8 cellular contexts compared by ENCODE assay signal in the genomic region with DNA sequence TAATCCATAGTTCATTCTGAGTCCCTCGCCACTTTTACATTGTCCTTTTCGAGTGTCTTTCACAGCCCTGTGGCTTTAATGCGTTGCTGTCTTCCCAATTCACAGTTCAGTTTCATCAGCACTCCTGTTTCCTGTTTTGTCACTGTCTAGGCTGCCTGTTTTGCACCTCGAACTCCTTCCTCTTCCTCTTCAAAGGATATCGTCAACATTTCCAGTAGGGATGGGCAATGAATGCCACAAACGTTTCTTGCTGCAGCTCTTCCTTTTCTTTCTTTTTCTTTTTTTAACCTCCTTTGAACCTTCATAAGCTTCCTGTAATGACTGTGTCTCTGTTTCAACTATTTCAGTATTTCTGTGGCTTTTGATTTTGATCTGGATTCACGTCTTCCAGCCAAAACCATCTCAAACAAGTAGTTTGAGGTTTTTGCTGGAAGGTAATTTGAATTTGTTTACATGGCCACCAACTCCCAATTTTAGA.
A peak's percentile ranks its signal among the peaks of the same experiment; 100 is the strongest.
DNase-seq lines count a peak whose midpoint lies in the region; ATAC-seq lines count a peak whose summit lies in the region.

No MANE protein-coding gene starts in this region.

- no peak for DNase-seq in activated CD8-positive, alpha-beta memory T cell treated with anti-CD3 and anti-CD28 coated beads, Interleukin-2, amount 10 ng/mL, durations not matched to agents 7 days and 5 days
- DNase-seq in activated CD8-positive, alpha-beta memory T cell treated with anti-CD3 and anti-CD28 coated beads, Interleukin-2, amount 50 U/mL, for 48 hours: no peak
- peak; percentile 55 for DNase-seq in NOMO-1 treated with DMSO at 0.1 percent for 48 hours (lab: John Stamatoyannopoulos, UW; ENCODE audit: unreplicated experiment)
- DNase-seq in effector memory CD8-positive, alpha-beta T cell: no peak
- peak; percentile 0 for DNase-seq in stimulated activated naive CD4-positive, alpha-beta T cell treated with Interleukin-2 at 50 U/mL for 16 hours (lab: John Stamatoyannopoulos, UW)
- DNase-seq in trophoblast cell: no peak
- DNase-seq in kidney glomerular epithelial cell (lab: John Stamatoyannopoulos, UW): no peak

- no peak overlapping the region for H3K9ac ChIP-seq in trophoblast cell (ENCODE audit: low read length)

- H3K27ac ChIP-seq in trophoblast cell (ENCODE audit: low read depth, low read length): no peak overlapping the region

- no peak overlapping the region for H3K23ac ChIP-seq in trophoblast cell (ENCODE audit: low read length)

- peaks cover 1% of the 10 kb centered on the region for H3K36me3 Mint-ChIP-seq in activated CD8-positive, alpha-beta memory T cell treated with anti-CD3 and anti-CD28 coated beads, Interleukin-2, amount 10 ng/mL, durations not matched to agents 7 days and 5 days
- no peaks in the 10 kb centered on the region for H3K36me3 Mint-ChIP-seq in effector memory CD8-positive, alpha-beta T cell (ENCODE audit: insufficient read depth)

- H3K36me3 ChIP-seq in trophoblast cell (ENCODE audit: control insufficient read depth in 1 of 2, insufficient read depth in 2 of 2, low read length in 2 of 2): no peaks in the 10 kb centered on the region

- no peak overlapping the region for H4K91ac ChIP-seq in trophoblast cell (ENCODE audit: low read depth, low read length)

- no peak overlapping the region for H3K4me3 ChIP-seq in trophoblast cell (ENCODE audit: low read depth, low read length)

- H3K9me3 Mint-ChIP-seq in activated CD8-positive, alpha-beta memory T cell treated with anti-CD3 and anti-CD28 coated beads, Interleukin-2, amount 10 ng/mL, durations not matched to agents 7 days and 5 days (ENCODE audit: low read depth): no peaks in the 10 kb centered on the region
- no peaks in the 10 kb centered on the region for H3K9me3 Mint-ChIP-seq in effector memory CD8-positive, alpha-beta T cell

- H3K27me3 ChIP-seq in trophoblast cell (ENCODE audit: insufficient read depth, low read length): no peaks in the 10 kb centered on the region

- H2BK120ac ChIP-seq in trophoblast cell (ENCODE audit: insufficient read depth, low read length, poor library complexity): no peak overlapping the region

- no peak overlapping the region for H3K4ac ChIP-seq in trophoblast cell (ENCODE audit: low read depth, low read length)

- CTCF ChIA-PET in activated CD8-positive, alpha-beta memory T cell treated with anti-CD3 and anti-CD28 coated beads, Interleukin-2, amount 10 ng/mL, durations not matched to agents 7 days and 5 days (lab: Charles Lee): interaction anchor here (0.8 kb wide), 1 partner anchor 13 kb away, joined by 3 read pairs; no protein-coding TSS in a partner anchor

- H3K27ac Mint-ChIP-seq in activated CD8-positive, alpha-beta memory T cell treated with anti-CD3 and anti-CD28 coated beads, Interleukin-2, amount 10 ng/mL, durations not matched to agents 7 days and 5 days: peak overlapping the region; percentile 79
- peak overlapping the region; percentile 6 to 9 for H3K27ac Mint-ChIP-seq in effector memory CD8-positive, alpha-beta T cell

- H2BK12ac ChIP-seq in trophoblast cell (ENCODE audit: low read length): no peak overlapping the region

- no peaks in the 10 kb centered on the region for H3K79me2 ChIP-seq in trophoblast cell (ENCODE audit: control insufficient read depth, insufficient read depth, low read length, poor library complexity)

- H3K14ac ChIP-seq in trophoblast cell (ENCODE audit: low read length): no peak overlapping the region

- peaks cover 45% of the 10 kb centered on the region for H3K4me1 Mint-ChIP-seq in activated CD8-positive, alpha-beta memory T cell treated with anti-CD3 and anti-CD28 coated beads, Interleukin-2, amount 10 ng/mL, durations not matched to agents 7 days and 5 days
- H3K4me1 Mint-ChIP-seq in effector memory CD8-positive, alpha-beta T cell (ENCODE audit: low read depth in 2 of 2): peaks cover 13 to 14% of the 10 kb centered on the region in 2 donors

- H3K27me3 Mint-ChIP-seq in activated CD8-positive, alpha-beta memory T cell treated with anti-CD3 and anti-CD28 coated beads, Interleukin-2, amount 10 ng/mL, durations not matched to agents 7 days and 5 days: peaks cover 11% of the 10 kb centered on the region
- H3K27me3 Mint-ChIP-seq in effector memory CD8-positive, alpha-beta T cell: no peaks in the 10 kb centered on the region

- H3K4me1 ChIP-seq in trophoblast cell (ENCODE audit: control insufficient read depth in 1 of 2, insufficient read depth in 2 of 2, low read length in 2 of 2): peaks cover 3 to 8% of the 10 kb centered on the region in 2 experiments

- H2BK5ac ChIP-seq in trophoblast cell (ENCODE audit: low read depth, low read length, poor library complexity): no peak overlapping the region

- WGBS in trophoblast cell (ENCODE audit: extremely low coverage, insufficient coverage, insufficient read length): no CpG with 5 or more reads among the region's 7 CpGs

- H3K79me1 ChIP-seq in trophoblast cell (ENCODE audit: low read length): peaks cover 4% of the 10 kb centered on the region

- no peak overlapping the region for H3K18ac ChIP-seq in trophoblast cell (ENCODE audit: low read length)

- no peak overlapping the region for H3K4me2 ChIP-seq in trophoblast cell (ENCODE audit: low read length)

- no peak overlapping the region for H2AFZ ChIP-seq in trophoblast cell (ENCODE audit: insufficient read depth, low read length, poor library complexity)

- no peak overlapping the region for H2AK5ac ChIP-seq in trophoblast cell (ENCODE audit: low read length)

- no peak overlapping the region for H4K12ac ChIP-seq in trophoblast cell (ENCODE audit: low read depth, low read length)

- no peaks in the 10 kb centered on the region for H3K9me3 ChIP-seq in trophoblast cell (ENCODE audit: insufficient read depth, low read depth, low read length)

- H4K8ac ChIP-seq in trophoblast cell (ENCODE audit: low read depth, low read length): no peak overlapping the region

- H3K4me3 Mint-ChIP-seq in activated CD8-positive, alpha-beta memory T cell treated with anti-CD3 and anti-CD28 coated beads, Interleukin-2, amount 10 ng/mL, durations not matched to agents 7 days and 5 days: peak overlapping the region; percentile 59
- peak overlapping the region; percentile 9 to 36 for H3K4me3 Mint-ChIP-seq in effector memory CD8-positive, alpha-beta T cell

- peak; percentile 40 for ATAC-seq in activated CD8-positive, alpha-beta memory T cell treated with anti-CD3 and anti-CD28 coated beads, Interleukin-2, amount 10 ng/mL, durations not matched to agents 7 days and 5 days
- no peak for ATAC-seq in effector memory CD8-positive, alpha-beta T cell (replicated peaks)
- ATAC-seq in GM18907 (IDR thresholded peaks at IDR 0.05; ENCODE audit: unreplicated experiment): no peak

Comparison
In these comparisons a context has a peak if more than half of its experiments do, and no peak if none do; other contexts are left out.
1. DNase-seq: peak in NOMO-1 treated with DMSO at 0.1 percent for 48 hours (single experiment) and stimulated activated naive CD4-positive, alpha-beta T cell treated with Interleukin-2 at 50 U/mL for 16 hours (single experiment); none in activated CD8-positive, alpha-beta memory T cell treated with anti-CD3 and anti-CD28 coated beads, Interleukin-2, amount 10 ng/mL, durations not matched to agents 7 days and 5 days (single experiment), activated CD8-positive, alpha-beta memory T cell treated with anti-CD3 and anti-CD28 coated beads, Interleukin-2, amount 50 U/mL, for 48 hours (single experiment), effector memory CD8-positive, alpha-beta T cell (0 of 3), trophoblast cell (0 of 2) and kidney glomerular epithelial cell (single experiment).